In genomic region chr19:49389406-49389805, GRCh38 we compare ENCODE assay signal across 22 cellular contexts. TPM values are rescaled to one million over a fixed set of nuclear protein-coding genes. Genes with fewer than 3 reads are reported as not detected.
"Had no signal": no experiment of that assay in that cellular context is flagged by ENCODE, and none has a peak within 500 bp of the region (broad histone marks: within the 10 kb centered on the region; RNA-seq: fewer than 3 reads in every experiment).

No MANE protein-coding gene starts in this region.

- H3K27me3 ChIP-seq: breast epithelium had no signal

- ATAC-seq: activated CD8-positive, alpha-beta memory T cell treated with anti-CD3 and anti-CD28 coated beads, Interleukin-2, amount 10 ng/mL, durations not matched to agents 7 days and 5 days; activated T-cell treated with anti-CD3 and anti-CD28 coated beads, Interleukin-2, amount 50 U/mL, for 4 hours had no signal

- H3K27ac ChIP-seq: breast epithelium had no signal

- H3K9me3 Mint-ChIP-seq: activated naive CD8-positive, alpha-beta T cell treated with anti-CD3 and anti-CD28 coated beads for 36 hours; activated T-cell treated with anti-CD3 and anti-CD28 coated beads, Interleukin-2, amount 50 U/mL, for 4 hours had no signal

- DNase-seq: activated CD4-positive, alpha-beta T cell treated with anti-CD3 and anti-CD28 coated beads, Interleukin-2, amount 50 U/mL, for 48 hours; activated CD4-positive, CD25-positive, alpha-beta regulatory T cell; activated CD8-positive, alpha-beta memory T cell treated with anti-CD3 and anti-CD28 coated beads, Interleukin-2, amount 10 ng/mL, durations not matched to agents 7 days and 5 days; activated effector memory CD4-positive, alpha-beta T cell treated with anti-CD3 and anti-CD28 coated beads, Interleukin-2, amount 50 U/mL, for 16 hours; activated naive CD4-positive, alpha-beta T cell treated with Interleukin-2 at 50 U/mL for 16 hours; activated naive CD8-positive, alpha-beta T cell treated with anti-CD3 and anti-CD28 coated beads for 36 hours; activated T-cell treated with anti-CD3 and anti-CD28 coated beads, Interleukin-2, amount 50 U/mL, for 4 hours; Kasumi-1; NCI-H1048; NCI-H146; NCI-H187 treated with DMSO at 0.1 percent for 48 hours; NCI-H2081 treated with DMSO at 0.1 percent for 48 hours; NCI-H446; NCI-H524; SIG-M5; T-helper 2 cell; T1000 had no signal

- H3K4me1 ChIP-seq: breast epithelium had no signal

- H3K9me3 ChIP-seq: breast epithelium had no signal

- H3K36me3 Mint-ChIP-seq: activated CD8-positive, alpha-beta memory T cell treated with anti-CD3 and anti-CD28 coated beads, Interleukin-2, amount 10 ng/mL, durations not matched to agents 7 days and 5 days; activated naive CD8-positive, alpha-beta T cell treated with anti-CD3 and anti-CD28 coated beads for 36 hours had no signal

- H3K36me3 ChIP-seq: breast epithelium had no signal

- H3K27me3 Mint-ChIP-seq: activated CD8-positive, alpha-beta memory T cell treated with anti-CD3 and anti-CD28 coated beads, Interleukin-2, amount 10 ng/mL, durations not matched to agents 7 days and 5 days had no signal

- FAIRE-seq: TTC549 had no signal

- H3K4me3 ChIP-seq: breast epithelium had no signal

- H3K4me3 Mint-ChIP-seq: activated CD8-positive, alpha-beta memory T cell treated with anti-CD3 and anti-CD28 coated beads, Interleukin-2, amount 10 ng/mL, durations not matched to agents 7 days and 5 days; activated naive CD8-positive, alpha-beta T cell treated with anti-CD3 and anti-CD28 coated beads for 36 hours; activated T-cell treated with anti-CD3 and anti-CD28 coated beads, Interleukin-2, amount 50 U/mL, for 4 hours had no signal

RNA-seq across cellular contexts. Expression of gene KASH5, which starts 1.4 kb away (rescaled TPM):
- total RNA-seq: cerebellum, RPMI7951 had no signal

RNA-seq across cellular contexts. Expression of gene DKKL1, which starts 25.7 kb away (rescaled TPM):
- total RNA-seq: activated CD8-positive, alpha-beta memory T cell treated with anti-CD3 and anti-CD28 coated beads, Interleukin-2, amount 10 ng/mL, durations not matched to agents 7 days and 5 days; activated naive CD8-positive, alpha-beta T cell treated with anti-CD3 and anti-CD28 coated beads for 36 hours; activated T-cell treated with anti-CD3 and anti-CD28 coated beads, Interleukin-2, amount 50 U/mL, for 4 hours had no signal

RNA-seq across cellular contexts. Expression of gene TEAD2, which starts 27.2 kb away (rescaled TPM):
- total RNA-seq: activated CD8-positive, alpha-beta memory T cell treated with anti-CD3 and anti-CD28 coated beads, Interleukin-2, amount 10 ng/mL, durations not matched to agents 7 days and 5 days; activated naive CD8-positive, alpha-beta T cell treated with anti-CD3 and anti-CD28 coated beads for 36 hours had no signal

RNA-seq across cellular contexts. Expression of gene PTH2, which starts 33.8 kb away (rescaled TPM):
- total RNA-seq: activated CD8-positive, alpha-beta memory T cell treated with anti-CD3 and anti-CD28 coated beads, Interleukin-2, amount 10 ng/mL, durations not matched to agents 7 days and 5 days; activated naive CD8-positive, alpha-beta T cell treated with anti-CD3 and anti-CD28 coated beads for 36 hours; activated T-cell treated with anti-CD3 and anti-CD28 coated beads, Interleukin-2, amount 50 U/mL, for 4 hours; breast epithelium; cerebellum; RPMI7951 had no signal
- polyA plus RNA-seq: adipose tissue had no signal

RNA-seq across cellular contexts. Expression of gene GFY, which starts 35.8 kb away (rescaled TPM):
- total RNA-seq: activated CD8-positive, alpha-beta memory T cell treated with anti-CD3 and anti-CD28 coated beads, Interleukin-2, amount 10 ng/mL, durations not matched to agents 7 days and 5 days; activated naive CD8-positive, alpha-beta T cell treated with anti-CD3 and anti-CD28 coated beads for 36 hours; activated T-cell treated with anti-CD3 and anti-CD28 coated beads, Interleukin-2, amount 50 U/mL, for 4 hours; breast epithelium; cerebellum; RPMI7951 had no signal
- polyA plus RNA-seq: adipose tissue had no signal
